In the genomic region with DNA sequence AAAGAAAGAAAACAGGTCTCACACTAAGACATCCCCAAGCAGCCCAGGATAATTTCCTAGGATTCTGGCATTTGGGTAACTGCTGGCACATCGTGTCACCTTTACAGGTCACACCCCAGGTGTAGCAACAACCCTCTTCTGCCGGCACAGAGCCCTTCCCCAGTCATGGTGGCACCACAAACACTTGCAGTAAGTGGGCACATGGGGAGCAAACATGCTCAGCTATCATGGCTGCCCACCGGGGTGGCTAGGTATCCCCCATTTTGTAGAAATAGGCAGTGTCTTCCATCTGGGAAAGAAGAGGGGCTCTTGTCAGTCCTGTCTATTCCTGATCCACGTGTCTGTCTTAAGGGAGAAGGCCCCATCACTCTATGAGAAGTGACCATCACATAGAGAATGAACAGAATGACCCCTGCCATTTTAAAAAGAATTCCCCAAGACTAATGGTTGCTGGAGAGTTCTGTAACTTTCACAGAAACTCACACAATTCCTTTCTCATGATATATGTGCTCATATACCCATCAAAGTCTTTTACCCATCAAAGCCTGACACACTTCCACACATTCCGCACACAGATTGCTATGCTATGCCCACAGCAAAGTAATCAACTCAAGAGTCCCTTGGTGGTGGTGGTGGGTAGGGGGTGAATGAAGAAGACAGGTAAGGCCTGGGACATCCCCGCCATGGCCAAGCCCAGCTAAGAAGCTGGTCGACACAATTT, we compare ENCODE assay signal across 10 cellular contexts. TPM values are rescaled to one million over a fixed set of nuclear protein-coding genes. Genes with fewer than 3 reads are reported as not detected.
DNase-seq lines count a peak whose midpoint lies in the region; ATAC-seq and TF ChIP-seq lines count a peak whose summit lies in the region.
"Had no signal": no experiment of that assay in that cellular context is flagged by ENCODE, and none has a peak within 500 bp of the region (broad histone marks: within the 10 kb centered on the region; RNA-seq: fewer than 3 reads in every experiment).

No MANE protein-coding gene starts in this region.

- peaks cover 96% of the 10 kb centered on the region for H3K79me2 ChIP-seq in mesendoderm (ENCODE audit: control insufficient read depth, insufficient read depth, low read length)

- H3K4me1 Mint-ChIP-seq in activated naive CD8-positive, alpha-beta T cell treated with anti-CD3 and anti-CD28 coated beads for 36 hours = peaks cover 90% of the 10 kb centered on the region

- intact Hi-C loops in Right ventricle myocardium inferior (cut with DNase I) (no loop called here), upper lobe of right lung (cut with DNase I) (no loop called here)

- no peak overlapping the region for H2BK5ac ChIP-seq in mesendoderm (ENCODE audit: low read length)

- H3K27ac Mint-ChIP-seq in activated naive CD8-positive, alpha-beta T cell treated with anti-CD3 and anti-CD28 coated beads for 36 hours = peak overlapping the region; percentile 98

- no peak overlapping the region for H2AK5ac ChIP-seq in mesendoderm (ENCODE audit: low read length)

- H3K9ac ChIP-seq in mesendoderm (ENCODE audit: low read length) = no peak overlapping the region

- H4K8ac ChIP-seq in mesendoderm (ENCODE audit: low read depth, low read length) = no peak overlapping the region

- no peak overlapping the region for H2BK15ac ChIP-seq in mesendoderm (replicated peaks; ENCODE audit: low read depth)

- peak overlapping the region; percentile 58 for H3K4me3 Mint-ChIP-seq in activated naive CD8-positive, alpha-beta T cell treated with anti-CD3 and anti-CD28 coated beads for 36 hours

- DNase-seq in cardiac muscle cell (ENCODE audit: low read depth in 1 of 2, low spot score in 1 of 2) (no peak), Right ventricle myocardium inferior (ENCODE audit: missing footprints) (no peak), mesendoderm (no peak), upper lobe of right lung (peak; percentile 58)
- no peak for DNase-seq in activated naive CD8-positive, alpha-beta T cell treated with anti-CD3 and anti-CD28 coated beads for 36 hours
- no peak for DNase-seq in activated effector memory CD4-positive, alpha-beta T cell treated with Interleukin-2 at 50 U/mL for 16 hours
- DNase-seq: kidney had no signal

- peaks cover 5% of the 10 kb centered on the region for H3K9me3 Mint-ChIP-seq in activated naive CD8-positive, alpha-beta T cell treated with anti-CD3 and anti-CD28 coated beads for 36 hours

- H3K4me2 ChIP-seq in mesendoderm (ENCODE audit: low read length) = no peak overlapping the region

- H3K36me3 Mint-ChIP-seq in activated naive CD8-positive, alpha-beta T cell treated with anti-CD3 and anti-CD28 coated beads for 36 hours = peaks cover 27% of the 10 kb centered on the region

- H2BK120ac ChIP-seq in mesendoderm (ENCODE audit: low read depth, low read length) = no peak overlapping the region

- no peak overlapping the region for H3K23ac ChIP-seq in mesendoderm (ENCODE audit: low read length)

- no peak for ATAC-seq in Right ventricle myocardium inferior
- no peak for ATAC-seq in upper lobe of right lung
- no peak for ATAC-seq in HG03280 (IDR thresholded peaks at IDR 0.05; ENCODE audit: unreplicated experiment)
- no peak for ATAC-seq in GM19452 (IDR thresholded peaks at IDR 0.05; ENCODE audit: unreplicated experiment)
- ATAC-seq: GM12878 had no signal

- H3K56ac ChIP-seq in mesendoderm (ENCODE audit: low read length) = peak overlapping the region; percentile 15

- H3K27ac ChIP-seq in cardiac muscle cell = peak overlapping the region; percentile 81
- H3K27ac ChIP-seq in mesendoderm (ENCODE audit: low read depth, low read length) = no peak overlapping the region
- peak overlapping the region; percentile 55 for H3K27ac ChIP-seq in upper lobe of right lung

- no peak overlapping the region for H3K4ac ChIP-seq in mesendoderm (ENCODE audit: low read depth, low read length)

- peaks cover 10% of the 10 kb centered on the region for H3K79me1 ChIP-seq in mesendoderm (ENCODE audit: low read length)

- H3K36me3 ChIP-seq in cardiac muscle cell (no peaks in the 10 kb centered on the region), mesendoderm (ENCODE audit: control insufficient read depth, insufficient read depth, low read length) (no peaks in the 10 kb centered on the region), upper lobe of right lung (no peaks in the 10 kb centered on the region)

- no CpG with 5 or more reads among the region's 7 CpGs for WGBS in mesendoderm (ENCODE audit: extremely low coverage, insufficient coverage, low lambda C conversion rate)

- no peaks in the 10 kb centered on the region for H3K27me3 Mint-ChIP-seq in activated naive CD8-positive, alpha-beta T cell treated with anti-CD3 and anti-CD28 coated beads for 36 hours

- H3K4me3 ChIP-seq in cardiac muscle cell (no peak overlapping the region), mesendoderm (ENCODE audit: low read length) (no peak overlapping the region), upper lobe of right lung (no peak overlapping the region)
- H3K4me3 ChIP-seq: GM12878 had no signal

- H3K9me3 ChIP-seq in cardiac muscle cell (ENCODE audit: low read depth) = no peaks in the 10 kb centered on the region
- H3K9me3 ChIP-seq in upper lobe of right lung = no peaks in the 10 kb centered on the region

- H3K27me3 ChIP-seq in cardiac muscle cell = no peaks in the 10 kb centered on the region
- no peaks in the 10 kb centered on the region for H3K27me3 ChIP-seq in mesendoderm (ENCODE audit: insufficient read depth, low read length, poor library complexity)
- no peaks in the 10 kb centered on the region for H3K27me3 ChIP-seq in upper lobe of right lung

- H4K5ac ChIP-seq in mesendoderm (ENCODE audit: low read length) = no peak overlapping the region

- peaks cover 67% of the 10 kb centered on the region for H3K4me1 ChIP-seq in cardiac muscle cell (ENCODE audit: low read depth)
- H3K4me1 ChIP-seq in mesendoderm (ENCODE audit: control insufficient read depth, low read depth, low read length) = peaks cover 19% of the 10 kb centered on the region
- peaks cover 97% of the 10 kb centered on the region for H3K4me1 ChIP-seq in upper lobe of right lung

- H3K18ac ChIP-seq in mesendoderm (ENCODE audit: low read length) = no peak overlapping the region

- TF ChIP-seq CTCF in cardiac muscle cell (IDR thresholded peaks at IDR 0.05; ENCODE audit: low read depth, low read length) = no peak
- TF ChIP-seq CTCF in upper lobe of right lung (IDR thresholded peaks at IDR 0.05) = no peak

RNA-seq across cellular contexts. Expression of gene BRD4, which starts 33.3 kb away (rescaled TPM):
- 25.9 and 42.5 TPM in 2 replicates for total RNA-seq in cardiac muscle cell
- 86.1 and 109 TPM in 2 replicates for polyA plus RNA-seq in cardiac muscle cell
- 56.5 TPM for total RNA-seq in Right ventricle myocardium inferior
- total RNA-seq in activated naive CD8-positive, alpha-beta T cell treated with anti-CD3 and anti-CD28 coated beads for 36 hours = 100 to 1,000 TPM; 110 to 113 TPM
- polyA plus RNA-seq in mesendoderm (2013, experiment 1 of 2) = 94.5 TPM
- 93.4 TPM for polyA plus RNA-seq in mesendoderm (2013, experiment 2 of 2)
- 101 TPM for total RNA-seq in upper lobe of right lung
